In the genomic region with DNA sequence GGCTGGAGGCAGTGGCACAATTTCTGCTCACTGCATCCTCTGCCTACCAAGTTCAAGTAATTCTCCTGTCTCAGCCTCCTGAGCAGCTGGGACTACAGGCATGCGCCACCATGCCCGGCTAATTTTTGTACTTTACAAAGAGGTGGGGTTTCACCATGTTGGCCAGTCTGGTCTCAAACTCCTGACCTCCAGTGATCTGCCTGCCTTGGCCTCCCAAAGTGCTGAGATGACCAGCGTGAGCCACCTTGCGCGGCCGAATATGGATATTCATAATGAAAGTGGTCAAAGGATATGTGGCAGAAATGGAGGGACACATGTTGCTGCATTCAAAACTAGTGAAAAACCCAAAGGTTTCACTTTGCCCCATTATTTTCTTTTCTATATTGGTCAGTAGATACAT, we compare ENCODE assay signal across 7 cellular contexts. TPM values are rescaled to one million over a fixed set of nuclear protein-coding genes. Genes with fewer than 3 reads are reported as not detected.
A peak's percentile ranks its signal among the peaks of the same experiment; 100 is the strongest.
DNase-seq lines count a peak whose midpoint lies in the region; ATAC-seq, FAIRE-seq and TF ChIP-seq lines count a peak whose summit lies in the region.
"Not testable (repeated sequence)": the region's sequence is repeated elsewhere in the genome, so short reads cannot be mapped to it uniquely, and the experiment has no call there.

No MANE protein-coding gene starts in this region.

- H4K20me1 ChIP-seq in GM12878 (ENCODE audit: control insufficient read depth, insufficient read depth) = not testable (repeated sequence)

- not testable (repeated sequence) for H3K9me3 ChIP-seq in HEK293 (ENCODE audit: control insufficient read depth, insufficient read depth, low read depth, low read length); GM12878 (replicated peaks; ENCODE audit: control insufficient read depth, insufficient read depth, low read length)

- peak overlapping the region; percentile 88 for H3K4me2 ChIP-seq in GM12878 (ENCODE audit: control insufficient read depth, insufficient read depth)

- POLR2A ChIA-PET in HEK293 (lab: Yijun Ruan, JAX) = not testable (repeated sequence)
- POLR2A ChIA-PET in GM12878 (lab: Charles Lee) = interaction anchor here (0.6 kb wide), 1 partner anchor 40 kb away, joined by 4 read pairs; no protein-coding TSS in a partner anchor

- TF ChIP-seq RAD21 in GM12878 (IDR thresholded peaks at IDR 0.05; ENCODE audit: insufficient read depth, low read depth, low read length) = not testable (repeated sequence)

- 0% methylated on average over 6 of the region's 6 CpGs for WGBS in GM12878 (ENCODE audit: insufficient coverage, insufficient replicate concordance, low lambda C conversion rate, missing lambda C conversion rate)

- intact Hi-C loops in GM12878 (cut with micrococcal nuclease; ENCODE audit: unreplicated experiment) = not testable (repeated sequence)

- BruUV-seq in GM12878 (replicated peaks; lab: Mats Ljungman, UMichigan) = not testable (repeated sequence)

- not testable (repeated sequence) for H3K4me3 ChIP-seq in HEK293 (ENCODE audit: low read depth, low read length)
- H3K4me3 ChIP-seq in GM12878 = peak overlapping the region; percentile 58; the same call in 1 of the 2 replicates

- H3K79me2 ChIP-seq in GM12878 (ENCODE audit: control insufficient read depth, insufficient read depth, low read length) = peaks cover 65% of the 10 kb centered on the region

- RAD21 ChIA-PET in GM12878 (lab: Charles Lee; ENCODE audit: unreplicated experiment) = interaction anchor here (0.6 kb wide), 1 partner anchor 90 kb away, joined by 4 read pairs; no protein-coding TSS in a partner anchor

- ATAC-seq in GM18505 (IDR thresholded peaks at IDR 0.05; ENCODE audit: unreplicated experiment) (peak; percentile 45), GM19043 (IDR thresholded peaks at IDR 0.05; ENCODE audit: low read depth, unreplicated experiment) (peak; percentile 64), GM21381 (IDR thresholded peaks at IDR 0.05; ENCODE audit: unreplicated experiment) (peak; percentile 80), HG03064 (IDR thresholded peaks at IDR 0.05; ENCODE audit: low read depth, unreplicated experiment) (peak; percentile 83), HG03457 (IDR thresholded peaks at IDR 0.05; ENCODE audit: unreplicated experiment) (peak; percentile 76), GM12878 (peak; percentile 92)

- in situ Hi-C loops in GM12878 (cut with MboI) = not testable (repeated sequence)

- H3K36me3 ChIP-seq in HEK293 (ENCODE audit: control insufficient read depth in 2 of 2, insufficient read depth in 1 of 2, low read length in 2 of 2) (peaks cover 0 to 12% of the 10 kb centered on the region in 2 experiments; a peak in 1 of 3 replicates), GM12878 (ENCODE audit: control insufficient read depth in 2 of 2, insufficient read depth in 2 of 2, low read length in 1 of 2) (peaks cover 0 to 12% of the 10 kb centered on the region in 2 experiments; a peak in 2 of 4 replicates)

- H2AFZ ChIP-seq in GM12878 (ENCODE audit: control insufficient read depth, low read depth, low read length) = not testable (repeated sequence)

- H3K4me1 ChIP-seq in HEK293 (ENCODE audit: control insufficient read depth, insufficient read depth, low read length) (peaks cover 38% of the 10 kb centered on the region), GM12878 (ENCODE audit: control insufficient read depth, insufficient read depth, low read length) (peaks cover 14% of the 10 kb centered on the region)

- CTCF ChIA-PET in HEK293 (lab: Yijun Ruan, JAX) = interaction anchor here (0.6 to 0.8 kb wide), 2 partner anchors 10 to 47 kb away, joined by 3 read pairs; no protein-coding TSS in a partner anchor
- CTCF ChIA-PET in GM12878 (lab: Yijun Ruan, JAX) = not testable (repeated sequence)

- peak overlapping the region; percentile 55 for H3K9ac ChIP-seq in GM12878 (ENCODE audit: control insufficient read depth, insufficient read depth, low read length)

- FAIRE-seq in GM12878 (lab: Jason Lieb, UNC) = peak; percentile 82

- SMC1A ChIA-PET in GM12878 (lab: Charles Lee; ENCODE audit: uncharacterized antibody, unreplicated experiment) = interaction anchor here (2.3 kb wide), 1 partner anchor 82 kb away, joined by 7 read pairs; no protein-coding TSS in a partner anchor

- not testable (repeated sequence) for H3K27ac ChIP-seq in HEK293 (ENCODE audit: extremely low read depth, low read depth, low read length)
- H3K27ac ChIP-seq in GM12878 (ENCODE audit: control insufficient read depth, insufficient read depth) = peak overlapping the region; percentile 64

- DNase-seq in GM12878 (ENCODE audit: low read depth, low spot score) = peak; percentile 47

- not testable (repeated sequence) for H3K27me3 ChIP-seq in GM12878 (replicated peaks in 1 of 2; ENCODE audit: control insufficient read depth in 2 of 2, insufficient read depth in 2 of 2, low read length in 1 of 2)

- peak in 1 of 2 experiments; percentile 56; a peak in 1 of 4 replicates for TF ChIP-seq EP300 in GM12878 (IDR thresholded peaks at IDR 0.05; ENCODE audit: borderline replicate concordance in 1 of 2, control insufficient read depth in 1 of 2, low read depth in 2 of 2, low read length in 2 of 2)

- TF ChIP-seq CTCF in HEK293 (tag by site-specific recombination; IDR thresholded peaks at IDR 0.05); GM12878 (IDR thresholded peaks at IDR 0.05 in 2 of 3, conservative IDR thresholded peaks at IDR 0.05 in 1 of 3; ENCODE audit: control insufficient read depth in 2 of 3, extremely low read depth in 1 of 3, insufficient read depth in 1 of 3, low read depth in 3 of 3, low read length in 3 of 3): not testable (repeated sequence)

- not testable (repeated sequence) for TF ChIP-seq POLR2A in GM18505 (IDR thresholded peaks at IDR 0.05; ENCODE audit: borderline replicate concordance, extremely low read depth, insufficient read depth, insufficient read length); GM12878 (IDR thresholded peaks at IDR 0.05; ENCODE audit: low read depth, low read length)

TF ChIP-seq in HEK293, 187 proteins besides CTCF, POLR2A, EP300 and RAD21:
- TF ChIP-seq SCRT1 (tag by site-specific recombination; IDR thresholded peaks at IDR 0.05; ENCODE audit: borderline replicate concordance) = 0 out of 2 replicates have a peak, but pooled peaks have one; percentile 19
- 0 out of 2 replicates have a peak, but pooled peaks have one; percentile 13 for TF ChIP-seq ZNF121 (tag by site-specific recombination; IDR thresholded peaks at IDR 0.05)
- peak; percentile 63; the same call in 1 of the 2 replicates for TF ChIP-seq SCRT2 (tag by site-specific recombination; IDR thresholded peaks at IDR 0.05)

TF ChIP-seq in GM12878, 131 proteins besides CTCF, POLR2A, EP300 and RAD21 (continues in another document):
- TF ChIP-seq JUND (IDR thresholded peaks at IDR 0.05; ENCODE audit: low read depth, low read length) (peak; percentile 82), HDGF (IDR thresholded peaks at IDR 0.05) (peak; percentile 77; the same call in 1 of the 2 replicates), RCOR1 (conservative IDR thresholded peaks at IDR 0.05; ENCODE audit: low read depth, low read length) (0 out of 2 replicates have a peak, but pooled peaks have one; percentile 65), IKZF1 (conservative IDR thresholded peaks at IDR 0.05) (peak; percentile 60; the same call in 1 of the 2 replicates), BCL11A (IDR thresholded peaks at IDR 0.05; ENCODE audit: low read depth, low read length) (peak; percentile 57; the same call in 1 of the 2 replicates), TBL1XR1 (IDR thresholded peaks at IDR 0.05; ENCODE audit: low read depth, low read length) (0 out of 2 replicates have a peak, but pooled peaks have one; percentile 53), TCF12 (IDR thresholded peaks at IDR 0.05; ENCODE audit: low read depth, low read length) (0 out of 2 replicates have a peak, but pooled peaks have one; percentile 40), CBFB (IDR thresholded peaks at IDR 0.05; ENCODE audit: low read depth) (0 out of 2 replicates have a peak, but pooled peaks have one; percentile 32), DPF2 (IDR thresholded peaks at IDR 0.05) (peak; percentile 81)

RNA-seq across cellular contexts. Expression of gene ZFAND6, which starts 40.2 kb away (rescaled TPM):
- 199 and 207 TPM in 2 replicates for total RNA-seq in GM12878 (2013; cell fraction: nucleolus; rRNA removed)
- 166 and 179 TPM in 2 replicates for total RNA-seq in GM12878 (2014; rRNA removed)
- 128 and 131 TPM in 2 replicates for total RNA-seq in GM12878 (2014; rRNA removed; fragmentation: Illumina TruSeq; extraction: Trizol)
- 71.2 and 78.9 TPM in 2 replicates for total RNA-seq in GM12878 (2021)
- 32.5 TPM for polyA plus RNA-seq in GM12878 (2011; ENCODE audit: low read depth)
- polyA plus RNA-seq in GM12878 (2011; rRNA removed) = 162 and 175 TPM in 2 replicates
- 103 and 115 TPM in 2 replicates for polyA plus RNA-seq in GM12878 (2011; cell fraction: cytosol; rRNA removed)
- polyA plus RNA-seq in GM12878 (2011; cell fraction: nucleus; rRNA removed) = 65.6 and 69.8 TPM in 2 replicates
- 47.6 and 57.5 TPM in 2 replicates for polyA plus RNA-seq in GM12878 (2012)
- 118 and 150 TPM in 2 replicates for polyA plus RNA-seq in GM12878 (2014; fragmentation: Illumina TruSeq; extraction: Trizol)
- 100 to 1,000 TPM in 1 of 2 experiments, 10 to 100 TPM in 1; 98.1 to 111 TPM for polyA plus RNA-seq in GM12878 (2014; fragmentation: Nextera tagmentation; extraction: Ambion mirVana)
- polyA plus RNA-seq in GM12878 (2014; rRNA removed) = 142 and 169 TPM in 2 replicates
- polyA plus RNA-seq in GM12878 (2016; fragmentation: Nextera tagmentation; extraction: Ambion mirVana) = 100 to 1,000 TPM; 171 to 173 TPM
- polyA minus RNA-seq in GM12878 (2011; rRNA and poly(A)+ RNA removed) = 130 and 193 TPM in 2 replicates
- 54.8 and 59.5 TPM in 2 replicates for polyA minus RNA-seq in GM12878 (2011; cell fraction: cytosol; rRNA and poly(A)+ RNA removed)
- 57.8 and 77.6 TPM in 2 replicates for polyA minus RNA-seq in GM12878 (2011; cell fraction: nucleus; rRNA and poly(A)+ RNA removed)

RNA-seq across cellular contexts. Expression of gene FAH, which starts 53.1 kb away (rescaled TPM):
- 50.5 and 53.9 TPM in 2 replicates for total RNA-seq in GM12878 (2013; cell fraction: nucleolus; rRNA removed)
- total RNA-seq in GM12878 (2014; rRNA removed) = 51.9 and 55.8 TPM in 2 replicates
- 39.3 and 41.1 TPM in 2 replicates for total RNA-seq in GM12878 (2014; rRNA removed; fragmentation: Illumina TruSeq; extraction: Trizol)
- 61.5 and 67.4 TPM in 2 replicates for total RNA-seq in GM12878 (2021)
- 16.4 TPM for polyA plus RNA-seq in GM12878 (2011; ENCODE audit: low read depth)
- polyA plus RNA-seq in GM12878 (2011; rRNA removed) = 22.2 and 36.3 TPM in 2 replicates
- polyA plus RNA-seq in GM12878 (2011; cell fraction: cytosol; rRNA removed) = 43.2 and 44.7 TPM in 2 replicates
- 59.7 and 81.4 TPM in 2 replicates for polyA plus RNA-seq in GM12878 (2011; cell fraction: nucleus; rRNA removed)
- 33.7 and 38.4 TPM in 2 replicates for polyA plus RNA-seq in GM12878 (2012)
- 45.7 and 54.8 TPM in 2 replicates for polyA plus RNA-seq in GM12878 (2014; fragmentation: Illumina TruSeq; extraction: Trizol)
- polyA plus RNA-seq in GM12878 (2014; fragmentation: Nextera tagmentation; extraction: Ambion mirVana) = 100 to 1,000 TPM; 117 to 121 TPM
- 53.5 and 56.5 TPM in 2 replicates for polyA plus RNA-seq in GM12878 (2014; rRNA removed)
- 10 to 100 TPM; 74.8 to 82.4 TPM for polyA plus RNA-seq in GM12878 (2016; fragmentation: Nextera tagmentation; extraction: Ambion mirVana)
- 60.5 and 67.0 TPM in 2 replicates for polyA minus RNA-seq in GM12878 (2011; rRNA and poly(A)+ RNA removed)
- 18.3 and 18.8 TPM in 2 replicates for polyA minus RNA-seq in GM12878 (2011; cell fraction: cytosol; rRNA and poly(A)+ RNA removed)
- 20.9 and 28.2 TPM in 2 replicates for polyA minus RNA-seq in GM12878 (2011; cell fraction: nucleus; rRNA and poly(A)+ RNA removed)
